ENCODE assay signal across 18 cellular contexts in the genomic region with DNA sequence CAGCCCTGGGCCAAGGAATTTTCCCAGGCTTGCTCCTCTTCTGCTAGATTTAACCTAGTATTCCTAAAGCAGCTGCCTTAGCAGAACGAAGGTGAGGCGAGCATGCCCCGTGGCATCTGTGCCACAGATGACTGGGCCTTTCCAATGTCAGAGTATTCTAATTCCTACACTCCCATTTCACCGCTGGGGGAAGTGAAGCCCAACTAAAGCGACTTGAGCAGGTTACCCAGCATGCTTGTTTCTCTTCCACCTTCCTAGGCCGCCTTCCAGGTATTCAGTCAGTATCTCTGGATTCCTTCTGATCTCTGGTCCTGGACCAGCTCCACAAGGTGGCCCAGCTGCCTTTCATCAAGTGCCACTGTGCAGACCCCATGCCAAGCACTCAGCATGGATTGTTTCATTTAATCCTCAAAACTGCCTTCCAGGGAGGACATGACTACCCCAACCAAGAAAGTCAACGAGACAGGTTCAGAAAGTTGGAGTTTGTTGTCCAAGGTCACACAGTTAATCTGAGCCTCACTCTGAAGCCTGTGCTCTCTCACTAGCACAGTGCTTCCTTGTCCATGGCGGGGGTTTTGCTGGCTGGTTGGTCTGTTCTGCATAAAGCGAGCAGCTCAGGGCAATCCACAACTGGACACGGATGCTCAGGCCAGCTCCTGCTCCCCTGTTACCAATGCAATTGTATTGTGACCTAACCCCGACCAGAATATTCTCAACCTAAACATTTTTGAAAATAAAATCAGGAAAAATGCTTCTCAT. TPM values are rescaled to one million over a fixed set of nuclear protein-coding genes. Genes with fewer than 3 reads are reported as not detected.
DNase-seq lines count a peak whose midpoint lies in the region; ATAC-seq, FAIRE-seq and TF ChIP-seq lines count a peak whose summit lies in the region.
"Had no signal": no experiment of that assay in that cellular context is flagged by ENCODE, and none has a peak within 500 bp of the region (broad histone marks: within the 10 kb centered on the region; RNA-seq: fewer than 3 reads in every experiment).

No MANE protein-coding gene starts in this region.

- H3K27ac ChIP-seq in CD4-positive, CD25-positive, alpha-beta regulatory T cell (ENCODE audit: insufficient read depth, low read length, poor library complexity, severe bottlenecking) = no peak overlapping the region
- H3K27ac ChIP-seq in H9 (ENCODE audit: insufficient read length, low read depth, low read length) (no peak overlapping the region), kidney (ENCODE audit: low read depth in 2 of 2, low read length in 2 of 2) (peak overlapping the region; percentile 32 to 63)
- H3K27ac ChIP-seq: BLaER1 treated with 17β-estradiol and CSF1 and Interleukin-3, amounts not matched to agents 10 nM and 100 nM had no signal

- H3K36me3 ChIP-seq in CD4-positive, CD25-positive, alpha-beta regulatory T cell (ENCODE audit: control insufficient read depth, insufficient read depth, low read length) = no peaks in the 10 kb centered on the region
- peaks cover 0 to 16% of the 10 kb centered on the region in 2 donors for H3K36me3 ChIP-seq in kidney (ENCODE audit: control insufficient read depth in 1 of 2, insufficient read depth in 2 of 2, low read length in 2 of 2)
- H3K36me3 ChIP-seq: HAP-1 had no signal

- no peak overlapping the region for H2BK12ac ChIP-seq in H9 (ENCODE audit: insufficient read length, low read depth, low read length)

- H3K23ac ChIP-seq in H9 (ENCODE audit: insufficient read length, low read depth, low read length) = no peak overlapping the region

- H3K9me3 ChIP-seq in CD4-positive, CD25-positive, alpha-beta regulatory T cell (ENCODE audit: control insufficient read depth in 2 of 2, low read length in 2 of 2) = no peaks in the 10 kb centered on the region
- H3K9me3 ChIP-seq in H9 (ENCODE audit: control insufficient read depth, low read depth, low read length) = no peaks in the 10 kb centered on the region
- no peaks in the 10 kb centered on the region for H3K9me3 ChIP-seq in kidney (ENCODE audit: control insufficient read depth in 1 of 2, low read length in 2 of 2)
- H3K9me3 ChIP-seq: HAP-1 had no signal

- no peak overlapping the region for H2BK5ac ChIP-seq in H9 (ENCODE audit: insufficient read length, low read length)

- no peak overlapping the region for H3K4me2 ChIP-seq in H9 (ENCODE audit: insufficient read depth, insufficient read length, low read length)
- H3K4me2 ChIP-seq: BLaER1 treated with 17β-estradiol and CSF1 and Interleukin-3, amounts not matched to agents 10 nM and 100 nM had no signal

- no peak overlapping the region for H3K4me3 ChIP-seq in CD4-positive, CD25-positive, alpha-beta regulatory T cell (ENCODE audit: low read depth, low read length)
- H3K4me3 ChIP-seq in kidney (ENCODE audit: low read length in 2 of 2) = no peak overlapping the region
- H3K4me3 ChIP-seq: BLaER1 treated with 17β-estradiol and CSF1 and Interleukin-3, amounts not matched to agents 10 nM and 100 nM; HAP-1 had no signal

- no peak overlapping the region for H3K56ac ChIP-seq in H9 (ENCODE audit: insufficient read length, low read depth, low read length)

- H4K91ac ChIP-seq in H9 (ENCODE audit: insufficient read length, low read depth, low read length) = no peak overlapping the region

- no peak overlapping the region for H2BK15ac ChIP-seq in H9 (ENCODE audit: low read depth, low read length)

- no peak overlapping the region for H3K4me3 Mint-ChIP-seq in CD4-positive, CD25-positive, alpha-beta regulatory T cell
- H3K4me3 Mint-ChIP-seq in H9 (no peak overlapping the region), osteocyte (ENCODE audit: unreplicated experiment) (no peak overlapping the region)

- H3K9ac ChIP-seq in H9 (ENCODE audit: extremely low read depth, insufficient read length, low read length) = no peak overlapping the region
- peak overlapping the region in 1 of 2 donors; percentile 51 for H3K9ac ChIP-seq in kidney (ENCODE audit: low read length in 2 of 2)
- H3K9ac ChIP-seq: BLaER1 treated with 17β-estradiol and CSF1 and Interleukin-3, amounts not matched to agents 10 nM and 100 nM had no signal

- DNase-seq in CD4-positive, CD25-positive, alpha-beta regulatory T cell = no peak
- no peak for DNase-seq in H9
- no peak for DNase-seq in kidney
- DNase-seq in osteocyte (ENCODE audit: extremely low spot score, unreplicated experiment) = peak; percentile 44
- DNase-seq in stimulated activated CD4-positive, alpha-beta T cell treated with anti-CD3 and anti-CD28 coated beads, Interleukin-2, amount 100 ng/mL, for 48 hours = no peak
- no peak for DNase-seq in GM13976 (ENCODE audit: low spot score)
- DNase-seq in HCEC 1CT = no peak
- DNase-seq: DMS79, IMR-90, NCI-H1417, NCI-H187, NCI-H2107, NCI-H2227 treated with DMSO at 0.1 percent for 48 hours, NCI-H510A treated with DMSO at 0.1 percent for 48 hours, NCI-H774, OCI-M1 had no signal

- no peaks in the 10 kb centered on the region for H3K36me3 Mint-ChIP-seq in CD4-positive, CD25-positive, alpha-beta regulatory T cell
- H3K36me3 Mint-ChIP-seq in H9 (ENCODE audit: insufficient read depth in 1 of 3, low read depth in 3 of 3) = peaks cover 27 to 64% (median 51%) of the 10 kb centered on the region in 3 experiments
- peaks cover 5% of the 10 kb centered on the region for H3K36me3 Mint-ChIP-seq in osteocyte (ENCODE audit: unreplicated experiment)

- intact Hi-C loops in kidney (cut with DNase I) = no loop called here

- no peaks in the 10 kb centered on the region for H3K27me3 ChIP-seq in CD4-positive, CD25-positive, alpha-beta regulatory T cell (ENCODE audit: control insufficient read depth, insufficient read depth, low read length)
- H3K27me3 ChIP-seq in H9 (ENCODE audit: insufficient read depth, low read length) = no peaks in the 10 kb centered on the region
- H3K27me3 ChIP-seq: BLaER1 treated with 17β-estradiol and CSF1 and Interleukin-3, amounts not matched to agents 10 nM and 100 nM had no signal

- in situ Hi-C loops in GM13976 (cut with MboI; ENCODE audit: low sequenced_read_pairs, unreplicated experiment) = no loop called here

- no peaks in the 10 kb centered on the region for H4K20me1 ChIP-seq in H9 (ENCODE audit: control insufficient read depth, insufficient read depth, insufficient read length)

- no peak overlapping the region for H3K4ac ChIP-seq in H9 (ENCODE audit: low read depth, low read length)

- H4K8ac ChIP-seq in H9 (replicated peaks; ENCODE audit: insufficient read length, low read depth, low read length) = no peak overlapping the region

- no peak overlapping the region for H4K5ac ChIP-seq in H9 (ENCODE audit: insufficient read length, low read depth, low read length)

- no CpG with 5 or more reads among the region's 11 CpGs for WGBS in H9 (ENCODE audit: extremely low coverage, insufficient read length, low lambda C conversion rate)

- no peaks in the 10 kb centered on the region for H3K4me1 Mint-ChIP-seq in CD4-positive, CD25-positive, alpha-beta regulatory T cell
- H3K4me1 Mint-ChIP-seq in H9 (peaks cover 2 to 3% of the 10 kb centered on the region in 2 experiments; a peak in 1 of 4 replicates), osteocyte (ENCODE audit: unreplicated experiment) (no peaks in the 10 kb centered on the region)

- no peaks in the 10 kb centered on the region for H3K79me1 ChIP-seq in H9 (ENCODE audit: insufficient read depth, low read depth, low read length, poor library complexity, severe bottlenecking)

- peaks cover 4% of the 10 kb centered on the region for H3K27me3 Mint-ChIP-seq in CD4-positive, CD25-positive, alpha-beta regulatory T cell
- H3K27me3 Mint-ChIP-seq in H9 (ENCODE audit: low read depth) = no peaks in the 10 kb centered on the region
- H3K27me3 Mint-ChIP-seq in osteocyte (ENCODE audit: unreplicated experiment) = no peaks in the 10 kb centered on the region

- no peak overlapping the region for H3T11ph ChIP-seq in H9 (ENCODE audit: low read length)

- H3K14ac ChIP-seq in H9 (ENCODE audit: insufficient read depth, low read length) = no peak overlapping the region; the same call in 1 of the 2 replicates

- H3K9me3 Mint-ChIP-seq in CD4-positive, CD25-positive, alpha-beta regulatory T cell = no peaks in the 10 kb centered on the region
- H3K9me3 Mint-ChIP-seq in H9 (peaks cover 5 to 14% of the 10 kb centered on the region in 2 experiments; a peak in 4 of 5 replicates), osteocyte (ENCODE audit: unreplicated experiment) (no peaks in the 10 kb centered on the region)

- no peak overlapping the region for H2BK20ac ChIP-seq in H9 (ENCODE audit: low read depth, low read length, poor library complexity, severe bottlenecking)

- no peaks in the 10 kb centered on the region for H3K79me2 ChIP-seq in H9 (ENCODE audit: insufficient read depth, low read length)

- no peak overlapping the region for H3K18ac ChIP-seq in H9 (ENCODE audit: insufficient read length, low read depth, low read length)

- TF ChIP-seq CTCF in H9 (conservative IDR thresholded peaks at IDR 0.05) (no peak), kidney (IDR thresholded peaks at IDR 0.05; ENCODE audit: borderline replicate concordance, extremely low read depth, insufficient read depth) (no peak), osteocyte (IDR thresholded peaks at IDR 0.05) (no peak), GM13976 (IDR thresholded peaks at IDR 0.05; ENCODE audit: borderline replicate concordance, control extremely low read depth, extremely low read depth, insufficient read depth, missing control alignments) (no peak)

- no peak for ATAC-seq in CD4-positive, CD25-positive, alpha-beta regulatory T cell (ENCODE audit: low read depth in 2 of 2)

- FAIRE-seq in kidney (lab: Jason Lieb, UNC) = no peak

- no peak overlapping the region for H2BK120ac ChIP-seq in H9 (ENCODE audit: low read depth, low read length, poor library complexity, severe bottlenecking)

- no peak overlapping the region for H2AK5ac ChIP-seq in H9 (ENCODE audit: insufficient read length, low read length)

- H2AFZ ChIP-seq in H9 (ENCODE audit: low read length) = no peak overlapping the region

- H3K23me2 ChIP-seq in H9 (ENCODE audit: insufficient read length, low read depth, low read length, poor library complexity, severe bottlenecking) = no peaks in the 10 kb centered on the region

- peak overlapping the region in 2 of 3 donors; percentile 49 to 51 for H3K27ac Mint-ChIP-seq in CD4-positive, CD25-positive, alpha-beta regulatory T cell
- H3K27ac Mint-ChIP-seq in H9 (peak overlapping the region in 2 of 3 experiments; percentile 21 to 63; a peak in 2 of 7 replicates), osteocyte (ENCODE audit: unreplicated experiment) (no peak overlapping the region)

- H3K4me1 ChIP-seq in CD4-positive, CD25-positive, alpha-beta regulatory T cell (ENCODE audit: control insufficient read depth, insufficient read depth, low read length, poor library complexity, severe bottlenecking) = no peaks in the 10 kb centered on the region
- H3K4me1 ChIP-seq in H9 (ENCODE audit: insufficient read depth, low read length) (no peaks in the 10 kb centered on the region), kidney (ENCODE audit: control insufficient read depth in 1 of 2, insufficient read depth in 1 of 2, low read depth in 1 of 2, low read length in 2 of 2) (peaks cover 8 to 10% of the 10 kb centered on the region in 2 donors)
- H3K4me1 ChIP-seq: BLaER1 treated with 17β-estradiol and CSF1 and Interleukin-3, amounts not matched to agents 10 nM and 100 nM; HAP-1 had no signal

RNA-seq across cellular contexts. Expression of a gene that starts 15.1 kb away (rescaled TPM):
- total RNA-seq in CD4-positive, CD25-positive, alpha-beta regulatory T cell = 4.1 TPM
- 1 to 10 TPM in 3 of 4 donors, under 1 TPM in 1; 0.60 to 1.9 (median 1.4) TPM for polyA plus RNA-seq in CD4-positive, CD25-positive, alpha-beta regulatory T cell
- total RNA-seq in H9 (2021) (22.2 and 22.4 TPM in 2 replicates), kidney (41.6 TPM), osteocyte (2.7 and 4.0 TPM in 2 replicates)
- 4.6 TPM for polyA plus RNA-seq in kidney (ENCODE audit: insufficient read depth, low read depth, low replicate concordance)

Comparison
In these comparisons a context has a peak if more than half of its experiments do, and no peak if none do; other contexts are left out.
1. H3K27ac ChIP-seq: peak in kidney (2 of 2); none in CD4-positive, CD25-positive, alpha-beta regulatory T cell (single experiment) and H9 (single experiment).